ENCODE assay signal across 24 cellular contexts in the genomic region with DNA sequence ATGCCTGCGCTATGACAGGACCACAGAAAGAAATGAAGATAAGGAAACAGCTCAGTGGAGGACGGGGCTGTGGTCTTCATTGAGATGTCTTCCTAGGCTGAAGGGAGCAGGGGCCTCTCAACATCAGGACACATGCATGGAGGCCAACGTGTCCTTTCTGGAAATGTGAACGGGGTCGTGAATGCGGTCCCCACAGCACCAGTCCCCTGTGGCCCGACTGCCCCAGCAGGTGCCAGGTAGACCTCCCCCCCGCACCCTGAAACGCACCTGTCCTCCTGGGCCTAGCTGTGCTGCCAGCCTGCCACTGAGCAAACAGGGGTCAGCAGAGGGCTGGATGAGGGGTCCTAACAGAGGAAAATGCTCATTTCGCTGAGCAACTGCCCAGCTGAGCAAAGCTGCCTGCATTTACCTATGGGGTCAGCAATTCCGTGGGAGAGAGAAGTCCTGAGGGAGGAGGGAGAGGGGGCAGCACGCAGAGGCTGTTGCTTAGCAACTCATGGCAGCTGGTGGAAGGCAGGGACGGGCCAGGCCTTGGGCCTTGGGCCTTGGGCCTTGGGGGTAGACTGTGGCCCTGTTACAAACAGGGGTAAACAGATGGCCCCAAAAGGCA.
A peak's percentile ranks its signal among the peaks of the same experiment; 100 is the strongest.
DNase-seq lines count a peak whose midpoint lies in the region; TF ChIP-seq lines count a peak whose summit lies in the region.
"Had no signal": no experiment of that assay in that cellular context is flagged by ENCODE, and none has a peak within 500 bp of the region (broad histone marks: within the 10 kb centered on the region; RNA-seq: fewer than 3 reads in every experiment).

No MANE protein-coding gene starts in this region.

- H3K27me3 ChIP-seq in H7 (ENCODE audit: control insufficient read depth, insufficient read depth, low read length): no peaks in the 10 kb centered on the region
- no peaks in the 10 kb centered on the region for H3K27me3 ChIP-seq in dorsolateral prefrontal cortex
- H3K27me3 ChIP-seq: esophagus muscularis mucosa, foreskin keratinocyte, left lung, SJSA1, tibial nerve had no signal

- no peaks in the 10 kb centered on the region for H3K9me3 Mint-ChIP-seq in T-helper 1 cell treated with Interleukin-12 subunit alpha and Interleukin-12 subunit beta and Interleukin-4 antibody, amounts not matched to agents 30 μg/mL and 1 μg/mL, for 36 hours
- H3K9me3 Mint-ChIP-seq: naive B cell; stimulated activated naive CD8-positive, alpha-beta T cell treated with anti-CD3 and anti-CD28 coated beads, Interleukin-15, Interleukin-2, amounts not matched to agents 100 ng/mL and 50 ng/mL, for 24 hours had no signal

- TF ChIP-seq CTCF in dorsolateral prefrontal cortex (IDR thresholded peaks at IDR 0.05 in 54 of 56, conservative IDR thresholded peaks at IDR 0.05 in 2 of 56; ENCODE audit: low read depth in 1 of 56, partially characterized antibody in 56 of 56): no peak

- H3K27me3 Mint-ChIP-seq in T-helper 1 cell treated with Interleukin-12 subunit alpha and Interleukin-12 subunit beta and Interleukin-4 antibody, amounts not matched to agents 30 μg/mL and 1 μg/mL, for 36 hours (ENCODE audit: low read depth): no peaks in the 10 kb centered on the region
- H3K27me3 Mint-ChIP-seq: naive B cell; stimulated activated naive CD8-positive, alpha-beta T cell treated with anti-CD3 and anti-CD28 coated beads, Interleukin-15, Interleukin-2, amounts not matched to agents 100 ng/mL and 50 ng/mL, for 24 hours had no signal

- peak overlapping the region in 51 of 59 donors; percentile 4 to 83 (median 59) for H3K27ac ChIP-seq in dorsolateral prefrontal cortex
- H3K27ac ChIP-seq: A549, esophagus muscularis mucosa, foreskin keratinocyte, left lung, SJSA1 had no signal

- no peak for DNase-seq in T-helper 1 cell
- peak; percentile 60 for DNase-seq in H7
- peak in 2 of 10 donors; percentile 8 to 34 for DNase-seq in dorsolateral prefrontal cortex
- DNase-seq in retina: peak; percentile 34
- no peak for DNase-seq in stimulated activated CD4-positive, alpha-beta T cell treated with anti-CD3 and anti-CD28 coated beads, Interleukin-2, amount 100 ng/mL, for 24 hours
- no peak for DNase-seq in activated CD4-positive, alpha-beta T cell treated with anti-CD3 and anti-CD28 coated beads for 48 hours
- DNase-seq in DMS53 (lab: John Stamatoyannopoulos, UW): no peak
- DNase-seq: activated naive CD4-positive, alpha-beta T cell treated with anti-CD3 and anti-CD28 coated beads, Interleukin-2, amount 50 U/mL, for 16 hours; cortex of kidney; foreskin keratinocyte; naive B cell; NCI-H1105; NCI-H187 treated with DMSO at 0.1 percent for 48 hours; NCI-H345; NCI-H748 treated with DMSO at 0.1 percent for 48 hours; occipital lobe had no signal

- H3K36me3 ChIP-seq in H7 (replicated peaks; ENCODE audit: control insufficient read depth, insufficient read depth, low read length): no peaks in the 10 kb centered on the region
- H3K36me3 ChIP-seq: SJSA1 had no signal

- no peaks in the 10 kb centered on the region for H3K36me3 Mint-ChIP-seq in T-helper 1 cell treated with Interleukin-12 subunit alpha and Interleukin-12 subunit beta and Interleukin-4 antibody, amounts not matched to agents 30 μg/mL and 1 μg/mL, for 36 hours (ENCODE audit: low read depth)
- H3K36me3 Mint-ChIP-seq: naive B cell had no signal

- H3K27ac Mint-ChIP-seq in T-helper 1 cell treated with Interleukin-12 subunit alpha and Interleukin-12 subunit beta and Interleukin-4 antibody, amounts not matched to agents 30 μg/mL and 1 μg/mL, for 36 hours: peak overlapping the region; percentile 68
- H3K27ac Mint-ChIP-seq: stimulated activated naive CD8-positive, alpha-beta T cell treated with anti-CD3 and anti-CD28 coated beads, Interleukin-15, Interleukin-2, amounts not matched to agents 100 ng/mL and 50 ng/mL, for 24 hours had no signal

- intact Hi-C loops in dorsolateral prefrontal cortex (cut with DNase I): loop anchor here (5.0 to 10.0 kb wide), 2 partner anchors 400 to 407 kb away; no protein-coding TSS in a partner anchor

- H3K4me3 Mint-ChIP-seq in T-helper 1 cell treated with Interleukin-12 subunit alpha and Interleukin-12 subunit beta and Interleukin-4 antibody, amounts not matched to agents 30 μg/mL and 1 μg/mL, for 36 hours: no peak overlapping the region
- H3K4me3 Mint-ChIP-seq: stimulated activated naive CD8-positive, alpha-beta T cell treated with anti-CD3 and anti-CD28 coated beads, Interleukin-15, Interleukin-2, amounts not matched to agents 100 ng/mL and 50 ng/mL, for 24 hours had no signal

- H3K4me1 Mint-ChIP-seq in T-helper 1 cell treated with Interleukin-12 subunit alpha and Interleukin-12 subunit beta and Interleukin-4 antibody, amounts not matched to agents 30 μg/mL and 1 μg/mL, for 36 hours (ENCODE audit: low read depth): peaks cover 6% of the 10 kb centered on the region

- no peak overlapping the region for H3K4me3 ChIP-seq in H7 (ENCODE audit: insufficient read depth, low read depth, low read length)
- no peak overlapping the region for H3K4me3 ChIP-seq in dorsolateral prefrontal cortex
- H3K4me3 ChIP-seq: A549, esophagus muscularis mucosa, left lung, SJSA1, skin epidermis, tibial nerve had no signal

Comparison
In these comparisons a context has a peak if more than half of its experiments do, and no peak if none do; other contexts are left out.
1. DNase-seq: peak in H7 (single experiment) and retina (single experiment); none in T-helper 1 cell (0 of 5), stimulated activated CD4-positive, alpha-beta T cell treated with anti-CD3 and anti-CD28 coated beads, Interleukin-2, amount 100 ng/mL, for 24 hours (0 of 2), activated CD4-positive, alpha-beta T cell treated with anti-CD3 and anti-CD28 coated beads for 48 hours (single experiment) and DMS53 (single experiment).